1 cellular context compared by ENCODE assay signal in genomic region chr14:20782280-20782890, GRCh38.
TF ChIP-seq lines count a peak whose summit lies in the region.

No MANE protein-coding gene starts in this region.

TF ChIP-seq in SK-N-SH, 30 proteins besides CTCF, POLR2A, EP300 and RAD21 (continued from another document):
- TF ChIP-seq REST (IDR thresholded peaks at IDR 0.05; ENCODE audit: low read depth, low read length) (no peak), RCOR1 (IDR thresholded peaks at IDR 0.05; ENCODE audit: low read length) (no peak), RXRA (IDR thresholded peaks at IDR 0.05; ENCODE audit: borderline replicate concordance, low read depth) (no peak), YY1 (IDR thresholded peaks at IDR 0.05; ENCODE audit: low read depth) (no peak), CHD2 (IDR thresholded peaks at IDR 0.05; ENCODE audit: low read length, partially characterized antibody) (no peak), TCF12 (IDR thresholded peaks at IDR 0.05) (no peak)
